In the genomic region with DNA sequence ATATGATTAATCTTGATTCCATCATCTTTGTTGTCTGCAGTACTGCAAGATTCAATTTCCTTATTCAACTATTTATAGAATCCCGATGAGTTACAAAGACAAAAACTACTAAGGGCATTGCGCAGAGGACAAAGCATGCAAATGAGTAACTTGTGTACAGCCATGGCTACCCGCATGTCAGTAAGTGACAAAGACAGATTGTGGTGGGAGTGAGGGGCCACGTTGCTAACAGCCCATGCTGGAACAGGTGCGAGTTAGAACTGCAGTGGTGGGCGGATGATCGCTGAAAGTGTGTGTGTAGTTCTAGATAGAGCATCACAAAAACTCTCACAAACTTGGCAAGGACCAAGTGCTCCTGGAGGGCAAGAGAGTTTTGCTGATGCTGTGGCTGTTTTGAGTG, we compare ENCODE assay signal across 2 cellular contexts.
TF ChIP-seq lines count a peak whose summit lies in the region.

No MANE protein-coding gene starts in this region.

TF ChIP-seq in GM12878, 131 proteins besides CTCF, POLR2A, EP300 and RAD21 (continues in another document):
- TF ChIP-seq, protein P1, sequence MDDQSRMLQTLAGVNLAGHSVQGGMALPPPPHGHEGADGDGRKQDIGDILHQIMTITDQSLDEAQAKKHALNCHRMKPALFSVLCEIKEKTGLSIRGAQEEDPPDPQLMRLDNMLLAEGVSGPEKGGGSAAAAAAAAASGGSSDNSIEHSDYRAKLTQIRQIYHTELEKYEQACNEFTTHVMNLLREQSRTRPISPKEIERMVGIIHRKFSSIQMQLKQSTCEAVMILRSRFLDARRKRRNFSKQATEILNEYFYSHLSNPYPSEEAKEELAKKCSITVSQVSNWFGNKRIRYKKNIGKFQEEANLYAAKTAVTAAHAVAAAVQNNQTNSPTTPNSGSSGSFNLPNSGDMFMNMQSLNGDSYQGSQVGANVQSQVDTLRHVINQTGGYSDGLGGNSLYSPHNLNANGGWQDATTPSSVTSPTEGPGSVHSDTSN (IDR thresholded peaks at IDR 0.05; ENCODE audit: insufficient replicate concordance, low read depth, low read length) = peak; percentile 71
- peak; percentile 40; the same call in 1 of the 3 replicates for TF ChIP-seq POU2F2 (IDR thresholded peaks at IDR 0.05; ENCODE audit: borderline replicate concordance, low read depth, low read length)
- TF ChIP-seq, protein P2, sequence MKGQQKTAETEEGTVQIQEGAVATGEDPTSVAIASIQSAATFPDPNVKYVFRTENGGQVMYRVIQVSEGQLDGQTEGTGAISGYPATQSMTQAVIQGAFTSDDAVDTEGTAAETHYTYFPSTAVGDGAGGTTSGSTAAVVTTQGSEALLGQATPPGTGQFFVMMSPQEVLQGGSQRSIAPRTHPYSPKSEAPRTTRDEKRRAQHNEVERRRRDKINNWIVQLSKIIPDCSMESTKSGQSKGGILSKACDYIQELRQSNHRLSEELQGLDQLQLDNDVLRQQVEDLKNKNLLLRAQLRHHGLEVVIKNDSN (IDR thresholded peaks at IDR 0.05; ENCODE audit: borderline replicate concordance, extremely low read length, insufficient read depth, low read depth, low read length) = no peak
- TF ChIP-seq, protein P3, sequence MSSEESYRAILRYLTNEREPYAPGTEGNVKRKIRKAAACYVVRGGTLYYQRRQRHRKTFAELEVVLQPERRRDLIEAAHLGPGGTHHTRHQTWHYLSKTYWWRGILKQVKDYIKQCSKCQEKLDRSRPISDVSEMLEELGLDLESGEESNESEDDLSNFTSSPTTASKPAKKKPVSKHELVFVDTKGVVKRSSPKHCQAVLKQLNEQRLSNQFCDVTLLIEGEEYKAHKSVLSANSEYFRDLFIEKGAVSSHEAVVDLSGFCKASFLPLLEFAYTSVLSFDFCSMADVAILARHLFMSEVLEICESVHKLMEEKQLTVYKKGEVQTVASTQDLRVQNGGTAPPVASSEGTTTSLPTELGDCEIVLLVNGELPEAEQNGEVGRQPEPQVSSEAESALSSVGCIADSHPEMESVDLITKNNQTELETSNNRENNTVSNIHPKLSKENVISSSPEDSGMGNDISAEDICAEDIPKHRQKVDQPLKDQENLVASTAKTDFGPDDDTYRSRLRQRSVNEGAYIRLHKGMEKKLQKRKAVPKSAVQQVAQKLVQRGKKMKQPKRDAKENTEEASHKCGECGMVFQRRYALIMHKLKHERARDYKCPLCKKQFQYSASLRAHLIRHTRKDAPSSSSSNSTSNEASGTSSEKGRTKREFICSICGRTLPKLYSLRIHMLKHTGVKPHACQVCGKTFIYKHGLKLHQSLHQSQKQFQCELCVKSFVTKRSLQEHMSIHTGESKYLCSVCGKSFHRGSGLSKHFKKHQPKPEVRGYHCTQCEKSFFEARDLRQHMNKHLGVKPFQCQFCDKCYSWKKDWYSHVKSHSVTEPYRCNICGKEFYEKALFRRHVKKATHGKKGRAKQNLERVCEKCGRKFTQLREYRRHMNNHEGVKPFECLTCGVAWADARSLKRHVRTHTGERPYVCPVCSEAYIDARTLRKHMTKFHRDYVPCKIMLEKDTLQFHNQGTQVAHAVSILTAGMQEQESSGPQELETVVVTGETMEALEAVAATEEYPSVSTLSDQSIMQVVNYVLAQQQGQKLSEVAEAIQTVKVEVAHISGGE (CRISPR knock-in tag; IDR thresholded peaks at IDR 0.05) = no peak
- TF ChIP-seq SUZ12 (IDR thresholded peaks at IDR 0.05; ENCODE audit: unreplicated experiment) = no peak
- TF ChIP-seq ZNF384 (IDR thresholded peaks at IDR 0.05; ENCODE audit: borderline replicate concordance, low read depth, low read length) = no peak
- TF ChIP-seq SMC3 (IDR thresholded peaks at IDR 0.05; ENCODE audit: borderline replicate concordance, low read length) = no peak
- peak; percentile 17; the same call in 1 of the 2 replicates for TF ChIP-seq ATF7 (IDR thresholded peaks at IDR 0.05; ENCODE audit: low read depth)
- no peak for TF ChIP-seq MXI1 (IDR thresholded peaks at IDR 0.05; ENCODE audit: low read depth, low read length)
- TF ChIP-seq, protein P4, sequence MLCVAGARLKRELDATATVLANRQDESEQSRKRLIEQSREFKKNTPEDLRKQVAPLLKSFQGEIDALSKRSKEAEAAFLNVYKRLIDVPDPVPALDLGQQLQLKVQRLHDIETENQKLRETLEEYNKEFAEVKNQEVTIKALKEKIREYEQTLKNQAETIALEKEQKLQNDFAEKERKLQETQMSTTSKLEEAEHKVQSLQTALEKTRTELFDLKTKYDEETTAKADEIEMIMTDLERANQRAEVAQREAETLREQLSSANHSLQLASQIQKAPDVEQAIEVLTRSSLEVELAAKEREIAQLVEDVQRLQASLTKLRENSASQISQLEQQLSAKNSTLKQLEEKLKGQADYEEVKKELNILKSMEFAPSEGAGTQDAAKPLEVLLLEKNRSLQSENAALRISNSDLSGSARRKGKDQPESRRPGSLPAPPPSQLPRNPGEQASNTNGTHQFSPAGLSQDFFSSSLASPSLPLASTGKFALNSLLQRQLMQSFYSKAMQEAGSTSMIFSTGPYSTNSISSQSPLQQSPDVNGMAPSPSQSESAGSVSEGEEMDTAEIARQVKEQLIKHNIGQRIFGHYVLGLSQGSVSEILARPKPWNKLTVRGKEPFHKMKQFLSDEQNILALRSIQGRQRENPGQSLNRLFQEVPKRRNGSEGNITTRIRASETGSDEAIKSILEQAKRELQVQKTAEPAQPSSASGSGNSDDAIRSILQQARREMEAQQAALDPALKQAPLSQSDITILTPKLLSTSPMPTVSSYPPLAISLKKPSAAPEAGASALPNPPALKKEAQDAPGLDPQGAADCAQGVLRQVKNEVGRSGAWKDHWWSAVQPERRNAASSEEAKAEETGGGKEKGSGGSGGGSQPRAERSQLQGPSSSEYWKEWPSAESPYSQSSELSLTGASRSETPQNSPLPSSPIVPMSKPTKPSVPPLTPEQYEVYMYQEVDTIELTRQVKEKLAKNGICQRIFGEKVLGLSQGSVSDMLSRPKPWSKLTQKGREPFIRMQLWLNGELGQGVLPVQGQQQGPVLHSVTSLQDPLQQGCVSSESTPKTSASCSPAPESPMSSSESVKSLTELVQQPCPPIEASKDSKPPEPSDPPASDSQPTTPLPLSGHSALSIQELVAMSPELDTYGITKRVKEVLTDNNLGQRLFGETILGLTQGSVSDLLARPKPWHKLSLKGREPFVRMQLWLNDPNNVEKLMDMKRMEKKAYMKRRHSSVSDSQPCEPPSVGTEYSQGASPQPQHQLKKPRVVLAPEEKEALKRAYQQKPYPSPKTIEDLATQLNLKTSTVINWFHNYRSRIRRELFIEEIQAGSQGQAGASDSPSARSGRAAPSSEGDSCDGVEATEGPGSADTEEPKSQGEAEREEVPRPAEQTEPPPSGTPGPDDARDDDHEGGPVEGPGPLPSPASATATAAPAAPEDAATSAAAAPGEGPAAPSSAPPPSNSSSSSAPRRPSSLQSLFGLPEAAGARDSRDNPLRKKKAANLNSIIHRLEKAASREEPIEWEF (IDR thresholded peaks at IDR 0.05; ENCODE audit: insufficient replicate concordance, low read depth, low read length) = no peak
- no peak for TF ChIP-seq BMI1 (IDR thresholded peaks at IDR 0.05; ENCODE audit: borderline replicate concordance)
- TF ChIP-seq TCF12 (IDR thresholded peaks at IDR 0.05; ENCODE audit: low read depth, low read length) = peak; percentile 65; the same call in 1 of the 2 replicates
- no peak for TF ChIP-seq NR2C2 (IDR thresholded peaks at IDR 0.05; ENCODE audit: borderline replicate concordance, control insufficient read depth, insufficient read length, low read depth)
- no peak for TF ChIP-seq GATAD2B (conservative IDR thresholded peaks at IDR 0.05; ENCODE audit: low read depth)
- no peak for TF ChIP-seq ASH2L (IDR thresholded peaks at IDR 0.05; ENCODE audit: borderline replicate concordance, low read depth)

TF ChIP-seq in SK-N-SH, 30 proteins besides CTCF, POLR2A, EP300 and RAD21:
- TF ChIP-seq TAF1 (IDR thresholded peaks at IDR 0.05; ENCODE audit: borderline replicate concordance, low read depth, low read length) = no peak
- TF ChIP-seq SIN3A (IDR thresholded peaks at IDR 0.05; ENCODE audit: borderline replicate concordance, low read depth, low read length) = no peak
- TF ChIP-seq YY1 (IDR thresholded peaks at IDR 0.05; ENCODE audit: low read depth) = no peak
- no peak for TF ChIP-seq FOSL2 (IDR thresholded peaks at IDR 0.05; ENCODE audit: borderline replicate concordance, low read depth)
- no peak for TF ChIP-seq FOXJ3 (CRISPR knock-in tag; IDR thresholded peaks at IDR 0.05)
